In genomic region chr1:200740291-200741212, GRCh38 we compare ENCODE assay signal across 7 cellular contexts. TPM values are rescaled to one million over a fixed set of nuclear protein-coding genes. Genes with fewer than 3 reads are reported as not detected.
DNase-seq lines count a peak whose midpoint lies in the region; ATAC-seq, FAIRE-seq and TF ChIP-seq lines count a peak whose summit lies in the region.

No MANE protein-coding gene starts in this region.

- H3K36me3 ChIP-seq in skeletal muscle tissue (ENCODE audit: control insufficient read depth in 3 of 3, insufficient read depth in 3 of 3, low read length in 3 of 3) (no peaks in the 10 kb centered on the region), mucosa of descending colon (ENCODE audit: low read depth) (no peaks in the 10 kb centered on the region)

- TF ChIP-seq CTCF in fibroblast of the aortic adventitia (IDR thresholded peaks at IDR 0.05; ENCODE audit: insufficient read depth, low read length) (no peak), mucosa of descending colon (IDR thresholded peaks at IDR 0.05) (no peak)

- H3K4me1 ChIP-seq in skeletal muscle tissue (ENCODE audit: control insufficient read depth in 3 of 3, insufficient read depth in 3 of 3, low read length in 3 of 3) (peaks cover 10 to 19% (median 15%) of the 10 kb centered on the region in 3 donors), mucosa of descending colon (ENCODE audit: low read depth) (peaks cover 13% of the 10 kb centered on the region)

- intact Hi-C loops in mucosa of descending colon (cut with DNase I, micrococcal nuclease) = no loop called here

- ATAC-seq in SK-N-SH treated with all-trans-retinoic acid at 6 μM for 48 hours (no peak; the same call in 2 of the 3 replicates), mucosa of descending colon (no peak)

- peak overlapping the region; percentile 85 to 92 (median 91) for H3K9ac ChIP-seq in skeletal muscle tissue (ENCODE audit: low read depth in 1 of 3, low read length in 3 of 3)

- no peak for DNase-seq in GM18507 (ENCODE audit: extremely low spot score, insufficient read length, low read depth)
- no peak for DNase-seq in fibroblast of the aortic adventitia (ENCODE audit: low read depth)
- DNase-seq in NCI-H345 (lab: John Stamatoyannopoulos, UW) = no peak
- DNase-seq in mucosa of descending colon = no peak
- no peak for DNase-seq in SW480 (ENCODE audit: low spot score)

- H3K9me3 ChIP-seq in skeletal muscle tissue (ENCODE audit: control insufficient read depth in 3 of 3, low read length in 3 of 3) (no peaks in the 10 kb centered on the region), mucosa of descending colon (no peaks in the 10 kb centered on the region)

- no peak overlapping the region for H3K27ac ChIP-seq in skeletal muscle tissue (ENCODE audit: low read depth, low read length)

- peak overlapping the region; percentile 98 for H3K4me3 ChIP-seq in fibroblast of the aortic adventitia (ENCODE audit: low read depth, low read length)
- H3K4me3 ChIP-seq in skeletal muscle tissue (ENCODE audit: low read length in 3 of 3) = peak overlapping the region; percentile 88 to 96 (median 90)
- no peak overlapping the region for H3K4me3 ChIP-seq in mucosa of descending colon

- FAIRE-seq in GM18507 (lab: Jason Lieb, UNC) = peak; percentile 38

- no peaks in the 10 kb centered on the region for H3K27me3 ChIP-seq in skeletal muscle tissue (ENCODE audit: control insufficient read depth in 3 of 3, insufficient read depth in 3 of 3, low read length in 3 of 3)

TF ChIP-seq in SK-N-SH treated with all-trans-retinoic acid at 6 μM for 48 hours, 23 proteins besides CTCF, POLR2A, EP300 and RAD21:
- TF ChIP-seq TOX (CRISPR knock-in tag; IDR thresholded peaks at IDR 0.05; ENCODE audit: borderline replicate concordance) (no peak), TCF4 (CRISPR knock-in tag; IDR thresholded peaks at IDR 0.05; ENCODE audit: borderline replicate concordance) (no peak), OSR1 (CRISPR knock-in tag; IDR thresholded peaks at IDR 0.05) (0 out of 2 replicates have a peak, but pooled peaks have one; percentile 36), ZNF70 (CRISPR knock-in tag; IDR thresholded peaks at IDR 0.05) (no peak), GLIS3 (CRISPR knock-in tag; IDR thresholded peaks at IDR 0.05) (no peak), SNAI2 (CRISPR knock-in tag; IDR thresholded peaks at IDR 0.05) (no peak), PPARA (CRISPR knock-in tag; IDR thresholded peaks at IDR 0.05; ENCODE audit: borderline replicate concordance) (no peak)

RNA-seq across cellular contexts. Expression of gene CAMSAP2, which starts 1.9 kb away (rescaled TPM):
- total RNA-seq in fibroblast of the aortic adventitia (ENCODE audit: low replicate concordance) (53.8 and 57.5 TPM in 2 replicates), skeletal muscle tissue (23.0 TPM), mucosa of descending colon (10 to 100 TPM in 1 of 3 donors, 1 to 10 TPM in 2; 5.0 to 34.0 (median 7.1) TPM)
